In genomic region chr3:111761309-111761795, GRCh38 we compare ENCODE assay signal across 8 cellular contexts.
DNase-seq lines count a peak whose midpoint lies in the region; ATAC-seq, FAIRE-seq and TF ChIP-seq lines count a peak whose summit lies in the region.

No MANE protein-coding gene starts in this region.

- no peak overlapping the region for H3K4me3 Mint-ChIP-seq in WTC11

- no peak overlapping the region for H3K27ac Mint-ChIP-seq in WTC11

- H3K36me3 Mint-ChIP-seq in WTC11: peaks cover 16% of the 10 kb centered on the region

- POLR2A ChIA-PET in WTC11 (lab: Charles Lee): interaction anchor here (1.0 kb wide), 1 partner anchor 9 kb away, joined by 3 read pairs; no protein-coding TSS in a partner anchor

- H3K4me1 Mint-ChIP-seq in WTC11: no peaks in the 10 kb centered on the region

- peaks cover 20% of the 10 kb centered on the region for H3K9me3 Mint-ChIP-seq in WTC11

- DNase-seq in GM13976 (ENCODE audit: low spot score) (peak; percentile 7), HTR-8/SVneo (ENCODE audit: insufficient read length, low spot score) (peak; percentile 41), epithelial cell of prostate (ENCODE audit: low read depth, low spot score) (peak; percentile 99), renal cortical epithelial cell (ENCODE audit: low read depth) (peak; percentile 89), WTC11 (ENCODE audit: low spot score) (no peak), HUDEP-2 (lab: John Stamatoyannopoulos, UW; ENCODE audit: unreplicated experiment in 76 of 76) (no peak), germinal center (ENCODE audit: low spot score) (no peak), SKM-1 treated with dmso at 0.1 percent for 144 hours (lab: John Stamatoyannopoulos, UW; ENCODE audit: unreplicated experiment) (no peak)

- in situ Hi-C loops in GM13976 (cut with MboI; ENCODE audit: low sequenced_read_pairs, unreplicated experiment): no loop called here

- H3K27me3 Mint-ChIP-seq in WTC11 (ENCODE audit: low read depth): no peaks in the 10 kb centered on the region

- CTCF ChIA-PET in WTC11 (lab: Charles Lee): interaction anchor here (1.4 to 1.6 kb wide), 2 partner anchors 10 to 252 kb away, joined by 5 to 6 read pairs; no protein-coding TSS in a partner anchor

- TF ChIP-seq CTCF in GM13976 (IDR thresholded peaks at IDR 0.05; ENCODE audit: borderline replicate concordance, control extremely low read depth, extremely low read depth, insufficient read depth, missing control alignments) (no peak), WTC11 (IDR thresholded peaks at IDR 0.05) (no peak)

- ATAC-seq in WTC11: no peak

- H3K27ac ChIP-seq in epithelial cell of prostate: peak overlapping the region; percentile 98

- no peak for FAIRE-seq in HTR-8/SVneo (lab: Jason Lieb, UNC)

TF ChIP-seq in WTC11, 78 proteins besides CTCF, POLR2A, EP300 and RAD21:
- TF ChIP-seq SMAD3 (CRISPR knock-in tag; IDR thresholded peaks at IDR 0.05; ENCODE audit: borderline replicate concordance) (no peak), ESRRA (CRISPR knock-in tag; IDR thresholded peaks at IDR 0.05; ENCODE audit: borderline replicate concordance) (no peak), PRRX2 (CRISPR knock-in tag; IDR thresholded peaks at IDR 0.05) (no peak), ZMAT4 (CRISPR knock-in tag; IDR thresholded peaks at IDR 0.05) (no peak)
- TF ChIP-seq, protein P1, sequence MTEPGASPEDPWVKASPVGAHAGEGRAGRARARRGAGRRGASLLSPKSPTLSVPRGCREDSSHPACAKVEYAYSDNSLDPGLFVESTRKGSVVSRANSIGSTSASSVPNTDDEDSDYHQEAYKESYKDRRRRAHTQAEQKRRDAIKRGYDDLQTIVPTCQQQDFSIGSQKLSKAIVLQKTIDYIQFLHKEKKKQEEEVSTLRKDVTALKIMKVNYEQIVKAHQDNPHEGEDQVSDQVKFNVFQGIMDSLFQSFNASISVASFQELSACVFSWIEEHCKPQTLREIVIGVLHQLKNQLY (CRISPR knock-in tag; IDR thresholded peaks at IDR 0.05): no peak
- TF ChIP-seq, protein P2, sequence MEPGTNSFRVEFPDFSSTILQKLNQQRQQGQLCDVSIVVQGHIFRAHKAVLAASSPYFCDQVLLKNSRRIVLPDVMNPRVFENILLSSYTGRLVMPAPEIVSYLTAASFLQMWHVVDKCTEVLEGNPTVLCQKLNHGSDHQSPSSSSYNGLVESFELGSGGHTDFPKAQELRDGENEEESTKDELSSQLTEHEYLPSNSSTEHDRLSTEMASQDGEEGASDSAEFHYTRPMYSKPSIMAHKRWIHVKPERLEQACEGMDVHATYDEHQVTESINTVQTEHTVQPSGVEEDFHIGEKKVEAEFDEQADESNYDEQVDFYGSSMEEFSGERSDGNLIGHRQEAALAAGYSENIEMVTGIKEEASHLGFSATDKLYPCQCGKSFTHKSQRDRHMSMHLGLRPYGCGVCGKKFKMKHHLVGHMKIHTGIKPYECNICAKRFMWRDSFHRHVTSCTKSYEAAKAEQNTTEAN (CRISPR knock-in tag; IDR thresholded peaks at IDR 0.05): no peak

Comparison
In these comparisons a context has a peak if more than half of its experiments do, and no peak if none do; other contexts are left out.
1. DNase-seq: peak in GM13976 (single experiment), HTR-8/SVneo (single experiment), epithelial cell of prostate (single experiment) and renal cortical epithelial cell (single experiment); none in WTC11 (single experiment), HUDEP-2 (0 of 76), germinal center (single experiment) and SKM-1 treated with dmso at 0.1 percent for 144 hours (single experiment).